ENCODE assay signal across 8 cellular contexts in the genomic region with DNA sequence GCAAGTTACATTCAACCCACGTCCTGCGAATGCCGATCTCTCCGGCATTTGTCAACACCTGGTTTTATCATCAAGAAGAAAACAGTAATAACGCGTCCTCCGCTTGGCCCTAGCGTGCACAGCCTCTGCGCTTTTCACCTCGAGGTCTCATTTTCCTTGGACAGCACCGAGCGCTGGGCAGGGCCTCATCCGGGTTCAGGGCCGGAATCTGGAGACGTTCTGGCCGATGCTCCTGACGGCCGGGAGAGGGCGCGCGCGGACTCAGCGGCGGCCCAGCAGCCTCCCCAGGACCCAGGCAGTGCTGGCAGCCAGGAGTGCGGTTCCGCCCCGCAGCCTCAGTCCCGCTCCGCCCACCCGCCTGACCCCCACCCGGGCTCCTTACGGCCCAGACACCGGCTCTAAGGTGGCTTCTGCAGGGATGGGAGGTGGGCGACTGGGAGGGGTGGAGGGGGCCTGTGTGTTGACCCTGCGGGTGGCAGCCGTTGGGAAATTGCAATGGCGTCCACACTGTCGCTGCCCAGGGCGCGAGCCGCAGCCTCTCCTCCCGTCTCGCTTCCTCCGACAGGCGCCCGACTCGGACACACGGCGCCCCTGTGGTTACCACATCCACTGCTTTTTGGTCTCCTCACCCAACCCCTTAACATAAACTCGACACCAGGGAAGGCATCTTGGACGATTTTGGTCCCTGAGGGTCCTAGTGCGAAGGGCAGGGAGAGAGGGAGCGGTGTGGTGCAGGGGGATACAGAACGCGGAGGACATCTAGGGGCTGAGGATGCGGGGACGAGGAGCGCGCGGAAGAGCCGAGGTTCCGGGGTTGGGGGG. TPM values are rescaled to one million over a fixed set of nuclear protein-coding genes. Genes with fewer than 3 reads are reported as not detected.
A peak's percentile ranks its signal among the peaks of the same experiment; 100 is the strongest.
DNase-seq lines count a peak whose midpoint lies in the region; ATAC-seq, FAIRE-seq and TF ChIP-seq lines count a peak whose summit lies in the region.

No MANE protein-coding gene starts in this region.

- DNase-seq in C1 segment of cervical spinal cord (lab: John Stamatoyannopoulos, UW) (peak; percentile 39 to 88 (median 78)), HTR-8/SVneo (ENCODE audit: insufficient read length, low spot score) (peak; percentile 88), activated T-cell treated with anti-CD3 and anti-CD28 coated beads for 4 hours (peak; percentile 59), epithelial cell of esophagus (ENCODE audit: low read depth) (peak; percentile 86), mucosa of descending colon (peak; percentile 86 to 91 (median 89))
- DNase-seq in stimulated activated CD8-positive, alpha-beta memory T cell treated with anti-CD3 and anti-CD28 coated beads, Interleukin-4, amount 100 ng/mL, for 1 hour (ENCODE audit: low read depth in 2 of 2, low spot score in 1 of 2) = peak; percentile 42 to 52

- H3K4me1 ChIP-seq in OCI-LY1 (ENCODE audit: insufficient read depth, low read length, severe bottlenecking) (peaks cover 10% of the 10 kb centered on the region), mucosa of descending colon (ENCODE audit: low read depth) (peaks cover 8% of the 10 kb centered on the region)

- H3K9ac ChIP-seq in OCI-LY1 (ENCODE audit: low read length) = peak overlapping the region; percentile 53

- H2AFZ ChIP-seq in OCI-LY1 (ENCODE audit: low read length) = peak overlapping the region; percentile 98

- H3K9me2 ChIP-seq in OCI-LY1 (ENCODE audit: low read depth, low read length) = no peaks in the 10 kb centered on the region

- peak overlapping the region; percentile 64 for H3K4me3 ChIP-seq in OCI-LY1 (ENCODE audit: low read depth, low read length, poor library complexity, severe bottlenecking)
- peak overlapping the region; percentile 62 for H3K4me3 ChIP-seq in epithelial cell of esophagus (ENCODE audit: low read length)
- H3K4me3 ChIP-seq in mucosa of descending colon = peak overlapping the region; percentile 74

- ATAC-seq in GM19351 (IDR thresholded peaks at IDR 0.05; ENCODE audit: unreplicated experiment) (peak; percentile 50), mucosa of descending colon (peak; percentile 72)

- no peaks in the 10 kb centered on the region for H4K20me1 ChIP-seq in OCI-LY1 (ENCODE audit: insufficient read depth, low read length)

- H3K36me3 ChIP-seq in OCI-LY1 (ENCODE audit: insufficient read depth, low read length) = no peaks in the 10 kb centered on the region
- no peaks in the 10 kb centered on the region for H3K36me3 ChIP-seq in mucosa of descending colon (ENCODE audit: low read depth)

- peak; percentile 85 for TF ChIP-seq CTCF in OCI-LY1 (IDR thresholded peaks at IDR 0.05; ENCODE audit: low read length)
- TF ChIP-seq CTCF in epithelial cell of esophagus (IDR thresholded peaks at IDR 0.05; ENCODE audit: insufficient read depth, low read depth, low read length, missing control alignments) = peak; percentile 74
- peak; percentile 99 for TF ChIP-seq CTCF in mucosa of descending colon (IDR thresholded peaks at IDR 0.05)

- no peaks in the 10 kb centered on the region for H3K79me2 ChIP-seq in OCI-LY1 (ENCODE audit: insufficient read depth, low read length)

- peak overlapping the region; percentile 87 for H3K4me2 ChIP-seq in OCI-LY1 (ENCODE audit: low read length)

- no peaks in the 10 kb centered on the region for H3K27me3 ChIP-seq in OCI-LY1 (ENCODE audit: insufficient read depth, low read length)

- no peak overlapping the region for H3K27ac ChIP-seq in OCI-LY1 (ENCODE audit: low read depth, low read length, poor library complexity, severe bottlenecking)

- FAIRE-seq in HTR-8/SVneo (lab: Jason Lieb, UNC) = peak; percentile 69

- H3F3A ChIP-seq in OCI-LY1 (ENCODE audit: insufficient read depth, low read length) = no peaks in the 10 kb centered on the region

- H3K9me3 ChIP-seq in OCI-LY1 (ENCODE audit: low read length) (no peaks in the 10 kb centered on the region), mucosa of descending colon (no peaks in the 10 kb centered on the region)

- intact Hi-C loops in mucosa of descending colon (cut with DNase I, micrococcal nuclease) = no loop called here

RNA-seq across cellular contexts. Expression of a gene that starts 7.4 kb away (rescaled TPM):
- 10 to 100 TPM; 26.6 to 46.0 (median 34.3) TPM for total RNA-seq in mucosa of descending colon

RNA-seq across cellular contexts. Expression of a gene that starts 21.3 kb away (rescaled TPM):
- total RNA-seq in mucosa of descending colon = 10 to 100 TPM; 23.3 to 26.9 (median 25.3) TPM

RNA-seq across cellular contexts. Expression of a gene that starts 46.3 kb away (rescaled TPM):
- total RNA-seq in mucosa of descending colon = 10 to 100 TPM in 1 of 3 donors, 1 to 10 TPM in 2; 1.6 to 29.0 (median 1.9) TPM

RNA-seq across cellular contexts. Expression of a gene that starts 59.8 kb away (rescaled TPM):
- total RNA-seq in mucosa of descending colon = 1 to 10 TPM in 2 of 3 donors, under 1 TPM in 1; 0.22 to 1.7 (median 1.3) TPM
